In the genomic region with DNA sequence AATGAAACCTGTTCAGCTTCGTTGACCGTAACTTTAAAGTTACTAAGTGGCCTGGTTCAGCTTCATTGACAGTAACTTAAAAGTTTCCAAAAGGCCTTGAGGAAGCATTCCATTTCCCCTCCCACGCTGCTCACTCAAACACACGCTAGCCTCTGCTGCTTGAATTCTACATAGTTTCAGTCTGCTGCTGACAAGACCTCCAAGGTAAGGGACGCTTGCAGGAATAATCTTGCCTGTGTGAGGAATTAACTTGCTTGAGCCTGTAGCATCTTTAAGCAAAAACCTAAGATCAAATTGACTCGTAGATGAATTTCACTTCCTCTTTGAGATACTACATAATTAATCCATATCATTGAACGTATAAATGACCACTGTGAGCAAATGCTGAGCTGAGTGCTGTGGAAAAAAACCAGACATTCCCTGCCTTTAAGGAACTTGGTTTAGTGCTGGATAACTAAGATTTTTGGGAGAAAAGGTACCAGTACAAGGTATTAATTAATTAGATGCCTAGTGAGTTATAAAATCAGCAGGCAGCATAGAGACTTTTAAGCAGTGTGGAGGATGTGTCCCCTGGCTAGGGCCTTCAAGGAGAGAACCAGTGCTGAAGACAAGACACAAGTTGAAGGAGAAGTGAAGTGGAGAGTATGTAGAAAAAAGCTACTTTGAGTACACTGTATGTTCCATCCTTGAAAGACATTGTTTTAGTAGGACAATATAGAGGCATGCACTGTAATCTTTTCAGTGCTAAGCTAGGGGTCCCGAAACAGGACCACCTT, we compare ENCODE assay signal across 1 cellular context.
TF ChIP-seq lines count a peak whose summit lies in the region.

No MANE protein-coding gene starts in this region.

TF ChIP-seq in GM23338, 12 proteins besides CTCF, POLR2A, EP300 and RAD21 (continued from another document):
- no peak for TF ChIP-seq ETS1 (IDR thresholded peaks at IDR 0.05)
- TF ChIP-seq NANOG (IDR thresholded peaks at IDR 0.05; ENCODE audit: borderline replicate concordance), result no peak
- TF ChIP-seq ZNF462 (CRISPR knock-in tag; IDR thresholded peaks at IDR 0.05), result no peak
- no peak for TF ChIP-seq JUNB (IDR thresholded peaks at IDR 0.05; ENCODE audit: unreplicated experiment)
- no peak for TF ChIP-seq EZH2phosphoT487 (IDR thresholded peaks at IDR 0.05; ENCODE audit: unreplicated experiment)
